Comparison of ENCODE assay signal across 9 cellular contexts in genomic region chr19:11338164-11338563, GRCh38. TPM values are rescaled to one million over a fixed set of nuclear protein-coding genes. Genes with fewer than 3 reads are reported as not detected.
DNase-seq lines count a peak whose midpoint lies in the region; ATAC-seq and TF ChIP-seq lines count a peak whose summit lies in the region.
"Had no signal": no experiment of that assay in that cellular context is flagged by ENCODE, and none has a peak within 500 bp of the region (broad histone marks: within the 10 kb centered on the region; RNA-seq: fewer than 3 reads in every experiment).

No MANE protein-coding gene starts in this region.

- peaks cover 28% of the 10 kb centered on the region for H3K4me1 ChIP-seq in body of pancreas
- peaks cover 19% of the 10 kb centered on the region for H3K4me1 ChIP-seq in mesenchymal stem cell (ENCODE audit: control insufficient read depth, insufficient read depth, low read depth, low read length)

- peak overlapping the region; percentile 39 for H3K27ac Mint-ChIP-seq in activated CD8-positive, alpha-beta T cell treated with anti-CD3 and anti-CD28 coated beads, Interleukin-2, amount 10 ng/mL, durations not matched to agents 7 days and 5 days
- H3K27ac Mint-ChIP-seq in activated CD8-positive, alpha-beta T cell treated with anti-CD3 and anti-CD28 coated beads for 36 hours = no peak overlapping the region
- no peak overlapping the region for H3K27ac Mint-ChIP-seq in chondrocyte (ENCODE audit: unreplicated experiment)

- intact Hi-C loops in activated CD8-positive, alpha-beta T cell treated with anti-CD3 and anti-CD28 coated beads for 36 hours (cut with micrococcal nuclease) = no loop called here
- intact Hi-C loops in body of pancreas (cut with DNase I) = no loop called here

- no peaks in the 10 kb centered on the region for H3K9me3 Mint-ChIP-seq in activated CD8-positive, alpha-beta T cell treated with anti-CD3 and anti-CD28 coated beads, Interleukin-2, amount 10 ng/mL, durations not matched to agents 7 days and 5 days (ENCODE audit: insufficient read depth)
- H3K9me3 Mint-ChIP-seq in activated CD8-positive, alpha-beta T cell treated with anti-CD3 and anti-CD28 coated beads for 36 hours = no peaks in the 10 kb centered on the region
- no peaks in the 10 kb centered on the region for H3K9me3 Mint-ChIP-seq in chondrocyte (ENCODE audit: low read depth)

- no peak for DNase-seq in activated CD8-positive, alpha-beta T cell treated with anti-CD3 and anti-CD28 coated beads, Interleukin-2, amount 10 ng/mL, durations not matched to agents 7 days and 5 days
- DNase-seq in activated CD8-positive, alpha-beta T cell treated with anti-CD3 and anti-CD28 coated beads for 36 hours = no peak
- peak in 1 of 4 donors; percentile 65 for DNase-seq in body of pancreas
- DNase-seq in mesenchymal stem cell = no peak
- no peak for DNase-seq in stimulated activated naive CD4-positive, alpha-beta T cell treated with Interleukin-2 at 50 U/mL for 16 hours (lab: John Stamatoyannopoulos, UW)
- DNase-seq in chondrocyte (ENCODE audit: low spot score) = no peak
- DNase-seq: NCI-H1092 had no signal

- H3K27me3 Mint-ChIP-seq in activated CD8-positive, alpha-beta T cell treated with anti-CD3 and anti-CD28 coated beads, Interleukin-2, amount 10 ng/mL, durations not matched to agents 7 days and 5 days (ENCODE audit: low read depth) = no peaks in the 10 kb centered on the region
- no peaks in the 10 kb centered on the region for H3K27me3 Mint-ChIP-seq in activated CD8-positive, alpha-beta T cell treated with anti-CD3 and anti-CD28 coated beads for 36 hours
- no peaks in the 10 kb centered on the region for H3K27me3 Mint-ChIP-seq in chondrocyte (ENCODE audit: low read depth)

- H3K36me3 ChIP-seq in body of pancreas (replicated peaks in 1 of 2; ENCODE audit: insufficient read depth in 1 of 2, low read depth in 2 of 2) (peaks cover 10 to 29% of the 10 kb centered on the region in 2 donors), mesenchymal stem cell (ENCODE audit: control insufficient read depth in 1 of 2, insufficient read depth in 2 of 2, low read depth in 1 of 2, low read length in 2 of 2) (peaks cover 22 to 28% of the 10 kb centered on the region in 2 experiments)

- H3K4me2 ChIP-seq in mesenchymal stem cell (ENCODE audit: low read length, poor library complexity, severe bottlenecking) = no peak overlapping the region

- CTCF ChIA-PET in activated CD8-positive, alpha-beta T cell treated with anti-CD3 and anti-CD28 coated beads, Interleukin-2, amount 10 ng/mL, durations not matched to agents 7 days and 5 days (lab: Charles Lee) = no interaction called here
- CTCF ChIA-PET in activated CD8-positive, alpha-beta T cell treated with anti-CD3 and anti-CD28 coated beads for 36 hours (lab: Charles Lee) = interaction anchor here (1.3 to 2.3 kb wide), 3 partner anchors 13 to 44 kb away, joined by 3 to 6 read pairs (median 6); no protein-coding TSS in a partner anchor

- no peak for ATAC-seq in activated CD8-positive, alpha-beta T cell treated with anti-CD3 and anti-CD28 coated beads, Interleukin-2, amount 10 ng/mL, durations not matched to agents 7 days and 5 days
- no peak for ATAC-seq in activated CD8-positive, alpha-beta T cell treated with anti-CD3 and anti-CD28 coated beads for 36 hours
- ATAC-seq in body of pancreas (peak; percentile 10), GM19328 (IDR thresholded peaks at IDR 0.05; ENCODE audit: unreplicated experiment) (no peak)

- H3K4me3 Mint-ChIP-seq in activated CD8-positive, alpha-beta T cell treated with anti-CD3 and anti-CD28 coated beads, Interleukin-2, amount 10 ng/mL, durations not matched to agents 7 days and 5 days = no peak overlapping the region
- H3K4me3 Mint-ChIP-seq in activated CD8-positive, alpha-beta T cell treated with anti-CD3 and anti-CD28 coated beads for 36 hours = no peak overlapping the region
- H3K4me3 Mint-ChIP-seq in chondrocyte (ENCODE audit: unreplicated experiment) = no peak overlapping the region

- no peak for TF ChIP-seq CTCF in activated CD8-positive, alpha-beta T cell treated with anti-CD3 and anti-CD28 coated beads for 36 hours (IDR thresholded peaks at IDR 0.05)
- no peak for TF ChIP-seq CTCF in body of pancreas (IDR thresholded peaks at IDR 0.05)
- no peak for TF ChIP-seq CTCF in chondrocyte (IDR thresholded peaks at IDR 0.05)

- H3K4me1 Mint-ChIP-seq in activated CD8-positive, alpha-beta T cell treated with anti-CD3 and anti-CD28 coated beads, Interleukin-2, amount 10 ng/mL, durations not matched to agents 7 days and 5 days (ENCODE audit: low read depth) = peaks cover 28% of the 10 kb centered on the region
- peaks cover 20% of the 10 kb centered on the region for H3K4me1 Mint-ChIP-seq in activated CD8-positive, alpha-beta T cell treated with anti-CD3 and anti-CD28 coated beads for 36 hours (ENCODE audit: low read depth)
- peaks cover 9% of the 10 kb centered on the region for H3K4me1 Mint-ChIP-seq in chondrocyte (ENCODE audit: low read depth)

- H3K4ac ChIP-seq in mesenchymal stem cell (ENCODE audit: low read depth in 1 of 2, low read length in 2 of 2) = no peak overlapping the region

- no peak overlapping the region for H3K9ac ChIP-seq in mesenchymal stem cell (ENCODE audit: low read length)

- H2BK5ac ChIP-seq in mesenchymal stem cell (ENCODE audit: low read depth, low read length, poor library complexity, severe bottlenecking) = no peak overlapping the region

- WGBS in body of pancreas, 2 donors = 40 to 51% methylated on average over 1 to 7 of the region's 7 CpGs
- 97% methylated on average over 4 of the region's 7 CpGs for WGBS in mesenchymal stem cell

- H3K27me3 ChIP-seq in body of pancreas = no peaks in the 10 kb centered on the region
- no peaks in the 10 kb centered on the region for H3K27me3 ChIP-seq in mesenchymal stem cell (ENCODE audit: control insufficient read depth in 1 of 2, insufficient read depth in 1 of 2, low read length in 2 of 2)

- H3K23ac ChIP-seq in mesenchymal stem cell (ENCODE audit: low read length in 2 of 2) = no peak overlapping the region

- H4K91ac ChIP-seq in mesenchymal stem cell (ENCODE audit: low read length) = peak overlapping the region; percentile 45

- H2AK5ac ChIP-seq in mesenchymal stem cell (ENCODE audit: low read length, severe bottlenecking) = no peak overlapping the region

- peaks cover 28% of the 10 kb centered on the region for H3K36me3 Mint-ChIP-seq in activated CD8-positive, alpha-beta T cell treated with anti-CD3 and anti-CD28 coated beads, Interleukin-2, amount 10 ng/mL, durations not matched to agents 7 days and 5 days (ENCODE audit: low read depth)
- H3K36me3 Mint-ChIP-seq in activated CD8-positive, alpha-beta T cell treated with anti-CD3 and anti-CD28 coated beads for 36 hours (ENCODE audit: low read depth) = peaks cover 16% of the 10 kb centered on the region
- H3K36me3 Mint-ChIP-seq in chondrocyte (ENCODE audit: low read depth) = peaks cover 8% of the 10 kb centered on the region

- H3K9me3 ChIP-seq in body of pancreas (no peaks in the 10 kb centered on the region), mesenchymal stem cell (ENCODE audit: control insufficient read depth, low read length) (no peaks in the 10 kb centered on the region)

- H3K27ac ChIP-seq in body of pancreas = peak overlapping the region; percentile 76 to 94 (median 86)
- no peak overlapping the region for H3K27ac ChIP-seq in mesenchymal stem cell (ENCODE audit: low read length, poor library complexity, severe bottlenecking)
- H3K27ac ChIP-seq in temporal lobe (ENCODE audit: low read depth, low read length) = peak overlapping the region; percentile 50

- H3K18ac ChIP-seq in mesenchymal stem cell (ENCODE audit: low read depth in 1 of 2, low read length in 2 of 2) = peak overlapping the region in 1 of 2 experiments; percentile 18

- H2AFZ ChIP-seq in mesenchymal stem cell (ENCODE audit: low read depth, low read length) = no peak overlapping the region

- TF ChIP-seq POLR2A in body of pancreas (IDR thresholded peaks at IDR 0.05) = no peak

- no peak overlapping the region for H4K8ac ChIP-seq in mesenchymal stem cell (ENCODE audit: low read length)

- peak overlapping the region; percentile 46 for H2BK15ac ChIP-seq in mesenchymal stem cell (ENCODE audit: low read depth, poor library complexity, severe bottlenecking)

- POLR2A ChIA-PET in activated CD8-positive, alpha-beta T cell treated with anti-CD3 and anti-CD28 coated beads, Interleukin-2, amount 10 ng/mL, durations not matched to agents 7 days and 5 days (lab: Charles Lee) = interaction anchor here (0.9 kb wide), 1 partner anchor 15 kb away, joined by 3 read pairs; no protein-coding TSS in a partner anchor
- POLR2A ChIA-PET in activated CD8-positive, alpha-beta T cell treated with anti-CD3 and anti-CD28 coated beads for 36 hours (lab: Charles Lee) = interaction anchor here (1.1 to 1.5 kb wide), 2 partner anchors 30 to 144 kb away, joined by 3 to 4 read pairs; no protein-coding TSS in a partner anchor

- no peak overlapping the region for H2BK120ac ChIP-seq in mesenchymal stem cell (ENCODE audit: low read depth, low read length)

- H3K14ac ChIP-seq in mesenchymal stem cell (ENCODE audit: low read length in 2 of 2) = no peak overlapping the region

- H3K4me3 ChIP-seq in body of pancreas (peak overlapping the region; percentile 99 to 100), mesenchymal stem cell (ENCODE audit: insufficient read depth in 1 of 2, low read depth in 1 of 2, low read length in 2 of 2) (peak overlapping the region in 1 of 2 experiments; percentile 82)

- peak overlapping the region; percentile 47 to 95 for H2BK12ac ChIP-seq in mesenchymal stem cell (ENCODE audit: low read length in 2 of 2)

- H3K79me1 ChIP-seq in mesenchymal stem cell (replicated peaks; ENCODE audit: low read length, poor library complexity, severe bottlenecking) = peaks cover 6% of the 10 kb centered on the region

RNA-seq across cellular contexts. Expression of gene RAB3D, which starts 1.3 kb away (rescaled TPM):
- 1 to 10 TPM; 7.6 to 7.9 TPM for total RNA-seq in activated CD8-positive, alpha-beta T cell treated with anti-CD3 and anti-CD28 coated beads, Interleukin-2, amount 10 ng/mL, durations not matched to agents 7 days and 5 days
- 1 to 10 TPM; 6.7 to 7.0 TPM for total RNA-seq in activated CD8-positive, alpha-beta T cell treated with anti-CD3 and anti-CD28 coated beads for 36 hours
- total RNA-seq in body of pancreas = 10 to 100 TPM; 47.1 to 51.6 TPM
- polyA plus RNA-seq in mesenchymal stem cell (2013, experiment 1 of 2) = 15.2 TPM
- polyA plus RNA-seq in mesenchymal stem cell (2013, experiment 2 of 2) = 15.4 TPM
- 12.0 TPM for total RNA-seq in temporal lobe
- 2.1 to 8.9 TPM (median 8.1 TPM) in 3 replicates for total RNA-seq in chondrocyte

RNA-seq across cellular contexts. Expression of gene TMEM205, which starts 7.9 kb away (rescaled TPM):
- total RNA-seq in activated CD8-positive, alpha-beta T cell treated with anti-CD3 and anti-CD28 coated beads, Interleukin-2, amount 10 ng/mL, durations not matched to agents 7 days and 5 days = 10 to 100 TPM; 23.6 to 29.6 TPM
- total RNA-seq in activated CD8-positive, alpha-beta T cell treated with anti-CD3 and anti-CD28 coated beads for 36 hours = 10 to 100 TPM; 24.3 to 25.6 TPM
- total RNA-seq in body of pancreas (100 to 1,000 TPM; 176 to 197 TPM), temporal lobe (33.7 TPM), chondrocyte (35.4 to 49.4 TPM (median 39.2 TPM) in 3 replicates)
- polyA plus RNA-seq in mesenchymal stem cell (2013, experiment 1 of 2) = 109 TPM
- 119 TPM for polyA plus RNA-seq in mesenchymal stem cell (2013, experiment 2 of 2)

RNA-seq across cellular contexts. Expression of gene CCDC159, which starts 8.2 kb away (rescaled TPM):
- 10 to 100 TPM in 1 of 2 experiments, 1 to 10 TPM in 1; 9.9 to 13.6 TPM for total RNA-seq in activated CD8-positive, alpha-beta T cell treated with anti-CD3 and anti-CD28 coated beads, Interleukin-2, amount 10 ng/mL, durations not matched to agents 7 days and 5 days
- total RNA-seq in activated CD8-positive, alpha-beta T cell treated with anti-CD3 and anti-CD28 coated beads for 36 hours = 10 to 100 TPM in 1 of 2 experiments, 1 to 10 TPM in 1; 9.7 to 10.5 TPM
- total RNA-seq in body of pancreas (10 to 100 TPM; 26.5 to 32.6 TPM), temporal lobe (3.2 TPM), chondrocyte (19.8 to 22.4 TPM (median 20.5 TPM) in 3 replicates)
- 22.5 TPM for polyA plus RNA-seq in mesenchymal stem cell (2013, experiment 1 of 2)
- 20.6 TPM for polyA plus RNA-seq in mesenchymal stem cell (2013, experiment 2 of 2)

RNA-seq across cellular contexts. Expression of gene PLPPR2, which starts 17.1 kb away (rescaled TPM):
- total RNA-seq in activated CD8-positive, alpha-beta T cell treated with anti-CD3 and anti-CD28 coated beads, Interleukin-2, amount 10 ng/mL, durations not matched to agents 7 days and 5 days = 1 to 10 TPM; 1.1 TPM
- total RNA-seq in activated CD8-positive, alpha-beta T cell treated with anti-CD3 and anti-CD28 coated beads for 36 hours = 1 to 10 TPM; 1.2 to 1.8 TPM
- 10 to 100 TPM in 1 of 2 donors, 1 to 10 TPM in 1; 9.9 to 30.3 TPM for total RNA-seq in body of pancreas
- 51.5 TPM for polyA plus RNA-seq in mesenchymal stem cell (2013, experiment 1 of 2)
- polyA plus RNA-seq in mesenchymal stem cell (2013, experiment 2 of 2) = 51.8 TPM
- 47.2 TPM for total RNA-seq in temporal lobe
- total RNA-seq in chondrocyte = 67.6 to 74.7 TPM (median 72.3 TPM) in 3 replicates

RNA-seq across cellular contexts. Expression of gene SWSAP1, which starts 36.3 kb away (rescaled TPM):
- 1 to 10 TPM; 3.1 to 3.4 TPM for total RNA-seq in activated CD8-positive, alpha-beta T cell treated with anti-CD3 and anti-CD28 coated beads, Interleukin-2, amount 10 ng/mL, durations not matched to agents 7 days and 5 days
- 1 to 10 TPM; 1.5 to 1.8 TPM for total RNA-seq in activated CD8-positive, alpha-beta T cell treated with anti-CD3 and anti-CD28 coated beads for 36 hours
- total RNA-seq in body of pancreas (1 to 10 TPM in 1 of 2 donors, under 1 TPM in 1; 0.78 to 2.0 TPM), temporal lobe (0.25 TPM), chondrocyte (1.1 to 1.5 TPM (median 1.4 TPM) in 3 replicates)
- 3.4 TPM for polyA plus RNA-seq in mesenchymal stem cell (2013, experiment 1 of 2)
- 3.8 TPM for polyA plus RNA-seq in mesenchymal stem cell (2013, experiment 2 of 2)
